In genomic region chr2:106350980-106351379, GRCh38 we compare ENCODE assay signal across 30 cellular contexts.
"Had no signal": no experiment of that assay in that cellular context is flagged by ENCODE, and none has a peak within 500 bp of the region (broad histone marks: within the 10 kb centered on the region; RNA-seq: fewer than 3 reads in every experiment).

No MANE protein-coding gene starts in this region.

- ATAC-seq: activated CD8-positive, alpha-beta memory T cell treated with anti-CD3 and anti-CD28 coated beads, Interleukin-2, amount 10 ng/mL, durations not matched to agents 7 days and 5 days; activated CD8-positive, alpha-beta T cell treated with anti-CD3 and anti-CD28 coated beads, Interleukin-2, amount 10 ng/mL, durations not matched to agents 7 days and 5 days; activated naive CD8-positive, alpha-beta T cell treated with anti-CD3 and anti-CD28 coated beads, Interleukin-2, amount 50 U/mL, for 24 hours had no signal

- DNase-seq: activated B cell treated with CpG ODN at 0.5 μM for 24 hours; activated CD4-positive, alpha-beta memory T cell treated with anti-CD3 and anti-CD28 coated beads, Interleukin-2, amount 10 ng/mL, durations not matched to agents 7 days and 5 days; activated CD4-positive, alpha-beta T cell treated with anti-CD3 and anti-CD28 coated beads for 4 hours; activated CD4-positive, alpha-beta T cell treated with anti-CD3 and anti-CD28 coated beads, Interleukin-2, amount 10 ng/mL, durations not matched to agents 24 days and 14 days; activated CD4-positive, alpha-beta T cell treated with anti-CD3 and anti-CD28 coated beads, Interleukin-2, amount 50 U/mL, for 48 hours; activated CD4-positive, CD25-positive, alpha-beta regulatory T cell treated with anti-CD3 and anti-CD28 coated beads, Interleukin-2, amount 50 U/mL, for 72 hours; activated CD8-positive, alpha-beta memory T cell treated with anti-CD3 and anti-CD28 coated beads for 24 hours; activated CD8-positive, alpha-beta memory T cell treated with anti-CD3 and anti-CD28 coated beads, Interleukin-2, amount 10 ng/mL, durations not matched to agents 7 days and 5 days; activated CD8-positive, alpha-beta memory T cell treated with anti-CD3 and anti-CD28 coated beads, Interleukin-2, amount 50 U/mL, for 48 hours; activated CD8-positive, alpha-beta T cell treated with anti-CD3 and anti-CD28 coated beads, Interleukin-2, amount 10 ng/mL, durations not matched to agents 7 days and 5 days; activated effector memory CD4-positive, alpha-beta T cell treated with Interleukin-2 at 50 U/mL for 16 hours; activated gamma-delta T cell; activated naive CD4-positive, alpha-beta T cell treated with anti-CD3 and anti-CD28 coated beads, Interleukin-2, amount 10 ng/mL, durations not matched to agents 7 days and 5 days; activated naive CD4-positive, alpha-beta T cell treated with Interleukin-2 at 50 U/mL for 16 hours; activated naive CD8-positive, alpha-beta T cell treated with anti-CD3 and anti-CD28 coated beads, Interleukin-2, amount 10 ng/mL, durations not matched to agents 7 days and 5 days; activated naive CD8-positive, alpha-beta T cell treated with anti-CD3 and anti-CD28 coated beads, Interleukin-2, amount 50 U/mL, for 24 hours; activated T-cell treated with anti-CD3 and anti-CD28 coated beads, Interleukin-2, amount 50 U/mL, for 24 hours; activated T-cell treated with anti-CD3 and anti-CD28 coated beads, Interleukin-2, amount 50 U/mL, for 48 hours; amygdala; anterior cingulate cortex; caudate nucleus; cerebellar nuclear complex; T-helper 1 cell; T-helper 2 cell; T-helper 9 cell had no signal

- H3K27me3 ChIP-seq: ascending aorta, cardiac muscle cell had no signal

- FAIRE-seq: bronchial epithelial cell, TTC549 had no signal

- H3K36me3 ChIP-seq: ascending aorta, cardiac muscle cell had no signal

- H3K27ac ChIP-seq: ascending aorta, cardiac muscle cell, VCaP had no signal

- H3K9me3 ChIP-seq: ascending aorta had no signal

- H3K4me1 ChIP-seq: ascending aorta had no signal

- H3K4me3 ChIP-seq: ascending aorta, cardiac muscle cell had no signal
